Comparison of ENCODE assay signal across 8 cellular contexts in the genomic region with DNA sequence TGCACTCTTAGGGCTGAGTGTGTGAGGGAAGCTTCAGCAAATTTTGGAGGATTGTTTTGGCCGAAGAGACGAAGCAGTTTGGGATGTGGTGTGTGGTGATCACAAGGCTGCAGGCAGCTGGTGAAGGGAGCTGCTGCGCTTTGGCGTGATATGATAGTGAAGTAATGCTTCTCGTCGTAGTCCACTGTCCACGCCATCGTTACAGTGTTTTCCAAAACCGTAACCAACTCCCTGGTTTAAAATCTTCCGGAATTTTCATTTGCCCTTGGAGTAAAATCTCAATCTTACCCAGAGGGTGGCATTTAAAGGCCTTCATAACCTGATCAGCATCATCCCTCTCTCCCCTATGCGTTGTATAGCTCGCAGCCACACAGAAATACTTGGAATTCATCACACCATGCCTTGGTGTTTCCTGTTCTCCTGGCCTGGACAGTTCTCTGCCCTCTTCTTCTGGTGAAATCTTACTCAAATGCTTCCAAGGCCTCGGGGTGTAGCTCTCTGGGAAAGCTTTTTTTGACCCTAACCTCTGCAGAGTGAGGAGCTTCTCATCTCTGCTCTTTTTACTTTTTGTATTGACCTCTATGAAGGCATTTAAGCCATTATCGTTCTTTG. TPM values are rescaled to one million over a fixed set of nuclear protein-coding genes. Genes with fewer than 3 reads are reported as not detected.
DNase-seq lines count a peak whose midpoint lies in the region; ATAC-seq and TF ChIP-seq lines count a peak whose summit lies in the region.

No MANE protein-coding gene starts in this region.

- WGBS in right cardiac atrium: under 1% methylated on average over 14 of the region's 14 CpGs
- WGBS in psoas muscle, 3 donors: 0 to 1% (median 0%) methylated on average over 14 of the region's 14 CpGs

- peak overlapping the region; percentile 76 for H3K27ac ChIP-seq in CD4-positive, alpha-beta T cell (ENCODE audit: low read depth, low read length)
- peak overlapping the region; percentile 90 for H3K27ac ChIP-seq in right cardiac atrium (ENCODE audit: low read length)
- H3K27ac ChIP-seq in psoas muscle: peak overlapping the region; percentile 87

- no peaks in the 10 kb centered on the region for H3K4me1 ChIP-seq in right cardiac atrium (ENCODE audit: control insufficient read depth, insufficient read depth, low read length)
- peaks cover 15% of the 10 kb centered on the region for H3K4me1 ChIP-seq in psoas muscle

- peak in 1 of 10 experiments; percentile 6 for DNase-seq in CD4-positive, alpha-beta T cell
- DNase-seq in activated naive CD8-positive, alpha-beta T cell treated with anti-CD3 and anti-CD28 coated beads, Interleukin-2, amount 50 U/mL, for 24 hours: no peak
- DNase-seq in right cardiac atrium (peak in 1 of 3 donors; percentile 46), psoas muscle (no peak), NCI-H524 treated with DMSO at 0.1 percent for 48 hours (lab: John Stamatoyannopoulos, UW) (no peak)

- POLR2A ChIA-PET in CD4-positive, alpha-beta T cell (lab: Charles Lee): interaction anchor here (0.6 to 3.0 kb wide), 10 partner anchors 17 to 326 kb away, joined by 3 to 19 read pairs (median 5); partner anchors contain the start of genes PSPC1 and ZMYM5

- H3K36me3 Mint-ChIP-seq in CD4-positive, alpha-beta T cell (ENCODE audit: low read depth): peaks cover 46% of the 10 kb centered on the region
- peaks cover 3% of the 10 kb centered on the region for H3K36me3 Mint-ChIP-seq in IgD-negative memory B cell
- peaks cover 24% of the 10 kb centered on the region for H3K36me3 Mint-ChIP-seq in activated naive CD8-positive, alpha-beta T cell treated with anti-CD3 and anti-CD28 coated beads, Interleukin-2, amount 50 U/mL, for 24 hours (ENCODE audit: low read depth)

- CTCF ChIA-PET in CD4-positive, alpha-beta T cell (lab: Charles Lee): interaction anchor here (0.7 to 1.5 kb wide), 3 partner anchors 30 to 326 kb away, joined by 3 to 4 read pairs (median 3); no protein-coding TSS in a partner anchor

- H3K4me1 Mint-ChIP-seq in CD4-positive, alpha-beta T cell (ENCODE audit: low read depth): peaks cover 43% of the 10 kb centered on the region
- H3K4me1 Mint-ChIP-seq in IgD-negative memory B cell: peaks cover 19 to 28% (median 28%) of the 10 kb centered on the region in 3 donors
- peaks cover 39% of the 10 kb centered on the region for H3K4me1 Mint-ChIP-seq in activated naive CD8-positive, alpha-beta T cell treated with anti-CD3 and anti-CD28 coated beads, Interleukin-2, amount 50 U/mL, for 24 hours

- ATAC-seq in CD4-positive, alpha-beta T cell (ENCODE audit: poor library complexity): peak; percentile 7
- ATAC-seq in GM21360 (IDR thresholded peaks at IDR 0.05; ENCODE audit: unreplicated experiment): peak; percentile 12
- ATAC-seq in activated naive CD8-positive, alpha-beta T cell treated with anti-CD3 and anti-CD28 coated beads, Interleukin-2, amount 50 U/mL, for 24 hours: no peak
- ATAC-seq in right cardiac atrium: peak; percentile 63 to 65
- peak; percentile 56 to 77 (median 70) for ATAC-seq in psoas muscle
- ATAC-seq in GM18858 (IDR thresholded peaks at IDR 0.05; ENCODE audit: unreplicated experiment): no peak

- no peaks in the 10 kb centered on the region for H3K27me3 ChIP-seq in CD4-positive, alpha-beta T cell (ENCODE audit: control insufficient read depth, insufficient read depth, low read length)
- H3K27me3 ChIP-seq in right cardiac atrium (ENCODE audit: control insufficient read depth, insufficient read depth): no peaks in the 10 kb centered on the region
- no peaks in the 10 kb centered on the region for H3K27me3 ChIP-seq in psoas muscle (ENCODE audit: insufficient read depth in 3 of 3, low read length in 2 of 3)

- peak overlapping the region; percentile 97 for H3K27ac Mint-ChIP-seq in CD4-positive, alpha-beta T cell
- H3K27ac Mint-ChIP-seq in IgD-negative memory B cell: peak overlapping the region; percentile 95 to 99 (median 99)
- H3K27ac Mint-ChIP-seq in activated naive CD8-positive, alpha-beta T cell treated with anti-CD3 and anti-CD28 coated beads, Interleukin-2, amount 50 U/mL, for 24 hours: peak overlapping the region; percentile 98

- TF ChIP-seq CTCF in CD4-positive, alpha-beta T cell (IDR thresholded peaks at IDR 0.05): no peak
- no peak for TF ChIP-seq CTCF in psoas muscle (IDR thresholded peaks at IDR 0.05)

- H3K9me3 Mint-ChIP-seq in CD4-positive, alpha-beta T cell: no peaks in the 10 kb centered on the region
- H3K9me3 Mint-ChIP-seq in IgD-negative memory B cell: peaks cover 0 to 6% (median 0%) of the 10 kb centered on the region in 3 donors
- no peaks in the 10 kb centered on the region for H3K9me3 Mint-ChIP-seq in activated naive CD8-positive, alpha-beta T cell treated with anti-CD3 and anti-CD28 coated beads, Interleukin-2, amount 50 U/mL, for 24 hours

- H3K27me3 Mint-ChIP-seq in CD4-positive, alpha-beta T cell: no peaks in the 10 kb centered on the region
- no peaks in the 10 kb centered on the region for H3K27me3 Mint-ChIP-seq in IgD-negative memory B cell
- no peaks in the 10 kb centered on the region for H3K27me3 Mint-ChIP-seq in activated naive CD8-positive, alpha-beta T cell treated with anti-CD3 and anti-CD28 coated beads, Interleukin-2, amount 50 U/mL, for 24 hours

- H3K4me3 Mint-ChIP-seq in CD4-positive, alpha-beta T cell: peak overlapping the region; percentile 100
- H3K4me3 Mint-ChIP-seq in IgD-negative memory B cell: peak overlapping the region; percentile 99 to 100 (median 100)
- H3K4me3 Mint-ChIP-seq in activated naive CD8-positive, alpha-beta T cell treated with anti-CD3 and anti-CD28 coated beads, Interleukin-2, amount 50 U/mL, for 24 hours: peak overlapping the region; percentile 99

- H3K9me3 ChIP-seq in CD4-positive, alpha-beta T cell (ENCODE audit: control insufficient read depth, low read length): no peaks in the 10 kb centered on the region
- H3K9me3 ChIP-seq in right cardiac atrium (ENCODE audit: control insufficient read depth, low read length) (no peaks in the 10 kb centered on the region), psoas muscle (no peaks in the 10 kb centered on the region)

- intact Hi-C loops in CD4-positive, alpha-beta T cell (cut with DNase I, micrococcal nuclease): loop anchor here (5.0 to 10.0 kb wide), 6 partner anchors 47 to 1821 kb away; partner anchors contain the start of genes PSPC1 (in 2 of the 2), EEF1AKMT1 (in 1 of the 2), ZDHHC20 (in 1 of the 2) and ZMYM2 (in 1 of the 2)
- intact Hi-C loops in right cardiac atrium (cut with DNase I) (no loop called here), psoas muscle (cut with DNase I) (loop anchor here in 1 of 2 donors (10.0 kb wide), 1 partner anchor 151 kb away; the partner anchor contains the start of gene PSPC1)

- H3K4me3 ChIP-seq in right cardiac atrium (ENCODE audit: low read length): peak overlapping the region; percentile 58
- peak overlapping the region; percentile 89 for H3K4me3 ChIP-seq in psoas muscle

- H3K36me3 ChIP-seq in psoas muscle (ENCODE audit: insufficient read depth in 1 of 2, low read depth in 1 of 2): no peaks in the 10 kb centered on the region

RNA-seq across cellular contexts. Expression of gene MPHOSPH8, which starts 0.8 kb away (rescaled TPM):
- total RNA-seq in CD4-positive, alpha-beta T cell: 10 to 100 TPM; 48.0 to 51.2 TPM
- polyA plus RNA-seq in IgD-negative memory B cell (19.8 TPM), right cardiac atrium (33.0 TPM), psoas muscle (10 to 100 TPM in 1 of 3 donors, 1 to 10 TPM in 2; 9.0 to 20.6 (median 9.9) TPM)
- total RNA-seq in right cardiac atrium (10 to 100 TPM; 34.7 to 39.1 (median 37.3) TPM), psoas muscle (10 to 100 TPM in 3 of 4 donors, 1 to 10 TPM in 1; 9.2 to 15.6 (median 13.3) TPM)

Comparison
In these comparisons a context has a peak if more than half of its experiments do, and no peak if none do; other contexts are left out.
1. ATAC-seq: peak in CD4-positive, alpha-beta T cell (single experiment), GM21360 (single experiment), right cardiac atrium (2 of 2) and psoas muscle (4 of 4); none in activated naive CD8-positive, alpha-beta T cell treated with anti-CD3 and anti-CD28 coated beads, Interleukin-2, amount 50 U/mL, for 24 hours (single experiment) and GM18858 (single experiment).
2. intact Hi-C loops: an anchor here in CD4-positive, alpha-beta T cell (5.0 to 10.0 kb wide); none called in right cardiac atrium.
3. Peak in every context shown above with its lines, with median percentiles within 50 percentile points of each other: H3K27ac ChIP-seq, H3K27ac Mint-ChIP-seq and H3K4me3 Mint-ChIP-seq.